In genomic region chr2:45089554-45090261, GRCh38 we compare ENCODE assay signal across 33 cellular contexts.
"Had no signal": no experiment of that assay in that cellular context is flagged by ENCODE, and none has a peak within 500 bp of the region (broad histone marks: within the 10 kb centered on the region; RNA-seq: fewer than 3 reads in every experiment).

No MANE protein-coding gene starts in this region.

- H3K27ac Mint-ChIP-seq: activated CD4-positive, alpha-beta memory T cell treated with anti-CD3 and anti-CD28 coated beads for 36 hours; activated CD4-positive, alpha-beta T cell treated with anti-CD3 and anti-CD28 coated beads for 36 hours; activated CD4-positive, alpha-beta T cell treated with anti-CD3 and anti-CD28 coated beads, Interleukin-2, amount 10 ng/mL, durations not matched to agents 24 days and 14 days; activated CD8-positive, alpha-beta memory T cell treated with anti-CD3 and anti-CD28 coated beads, Interleukin-2, amount 10 ng/mL, durations not matched to agents 7 days and 5 days; activated CD8-positive, alpha-beta T cell treated with anti-CD3 and anti-CD28 coated beads, Interleukin-2, amount 10 ng/mL, durations not matched to agents 7 days and 5 days; activated naive CD4-positive, alpha-beta T cell treated with anti-CD3 and anti-CD28 coated beads, Interleukin-2, amount 10 ng/mL, durations not matched to agents 7 days and 5 days; activated naive CD4-positive, alpha-beta T cell treated with anti-CD3 and anti-CD28 coated beads, Interleukin-2, amount 50 U/mL, for 72 hours; activated naive CD8-positive, alpha-beta T cell treated with anti-CD3 and anti-CD28 coated beads, Interleukin-2, amount 10 ng/mL, durations not matched to agents 7 days and 5 days; activated T-helper 1 cell treated with anti-CD3 and anti-CD28 coated beads, Interleukin-12 subunit alpha, Interleukin-12 subunit beta, Interleukin-2, Interleukin-4 antibody, amounts not matched to agents 30 ng/mL and 10 ng/mL and 1 ng/mL, durations not matched to agents 14 hours and 24 hours and 36 hours; activated T-helper 2 cell treated with anti-CD3 and anti-CD28 coated beads, Interferon-gamma antibody, Interleukin-2, Interleukin-4, amounts not matched to agents 10 μg/mL and 5 μg/mL and 100 μg/mL, durations not matched to agents 14 hours and 24 hours and 36 hours; brain; T-helper 17 cell; T-helper 2 cell treated with Interferon-gamma antibody and Interleukin-4, amounts not matched to agents 5 μg/mL and 100 μg/mL, for 36 hours had no signal

- DNase-seq: activated CD4-positive, alpha-beta memory T cell treated with anti-CD3 and anti-CD28 coated beads for 36 hours; activated CD4-positive, alpha-beta T cell treated with anti-CD3 and anti-CD28 coated beads for 36 hours; activated CD4-positive, alpha-beta T cell treated with anti-CD3 and anti-CD28 coated beads, Interleukin-2, amount 10 ng/mL, durations not matched to agents 24 days and 14 days; activated CD4-positive, CD25-positive, alpha-beta regulatory T cell; activated CD4-positive, CD25-positive, alpha-beta regulatory T cell treated with anti-CD3 and anti-CD28 coated beads, Interleukin-2, amount 50 U/mL, for 72 hours; activated CD8-positive, alpha-beta memory T cell treated with anti-CD3 and anti-CD28 coated beads, Interleukin-2, amount 10 ng/mL, durations not matched to agents 7 days and 5 days; activated CD8-positive, alpha-beta memory T cell treated with anti-CD3 and anti-CD28 coated beads, Interleukin-2, amount 50 U/mL, for 4 hours; activated CD8-positive, alpha-beta T cell treated with anti-CD3 and anti-CD28 coated beads, Interleukin-2, amount 10 ng/mL, durations not matched to agents 7 days and 5 days; activated gamma-delta T cell; activated naive CD4-positive, alpha-beta T cell; activated naive CD4-positive, alpha-beta T cell treated with anti-CD3 and anti-CD28 coated beads, Interleukin-2, amount 10 ng/mL, durations not matched to agents 7 days and 5 days; activated naive CD8-positive, alpha-beta T cell treated with anti-CD3 and anti-CD28 coated beads, Interleukin-2, amount 10 ng/mL, durations not matched to agents 7 days and 5 days; activated T-cell treated with anti-CD3 and anti-CD28 coated beads, Interleukin-2, amount 50 U/mL, for 1 hour; activated T-cell treated with anti-CD3 and anti-CD28 coated beads, Interleukin-2, amount 50 U/mL, for 48 hours; central memory CD4-positive, alpha-beta T cell; cerebellar nuclear complex; colonic mucosa; effector CD8-positive, alpha-beta T cell; foreskin keratinocyte; gastrocnemius medialis; heart right ventricle; T-helper 17 cell; T1000 had no signal

- H3K27ac ChIP-seq: ascending aorta, breast epithelium, cardiac muscle cell, colonic mucosa, epithelial cell of prostate, foreskin keratinocyte, gastrocnemius medialis, heart right ventricle, hepatocyte had no signal

- H3K27me3 ChIP-seq: ascending aorta, cardiac muscle cell, colonic mucosa, gastrocnemius medialis had no signal

- H3K79me2 ChIP-seq: hepatocyte had no signal

- H2AFZ ChIP-seq: hepatocyte had no signal

- H3K9me3 ChIP-seq: ascending aorta, breast epithelium, colonic mucosa, gastrocnemius medialis, heart right ventricle had no signal

- H3K36me3 ChIP-seq: ascending aorta, breast epithelium, cardiac muscle cell, colonic mucosa, gastrocnemius medialis, heart right ventricle had no signal

- H3K4me1 Mint-ChIP-seq: activated CD4-positive, alpha-beta T cell treated with anti-CD3 and anti-CD28 coated beads for 36 hours; activated CD4-positive, alpha-beta T cell treated with anti-CD3 and anti-CD28 coated beads, Interleukin-2, amount 10 ng/mL, durations not matched to agents 24 days and 14 days; activated CD8-positive, alpha-beta memory T cell treated with anti-CD3 and anti-CD28 coated beads, Interleukin-2, amount 10 ng/mL, durations not matched to agents 7 days and 5 days; activated naive CD4-positive, alpha-beta T cell treated with anti-CD3 and anti-CD28 coated beads, Interleukin-2, amount 10 ng/mL, durations not matched to agents 7 days and 5 days; activated naive CD8-positive, alpha-beta T cell treated with anti-CD3 and anti-CD28 coated beads, Interleukin-2, amount 10 ng/mL, durations not matched to agents 7 days and 5 days; brain; T-helper 17 cell had no signal

- ATAC-seq: activated CD4-positive, alpha-beta T cell treated with anti-CD3 and anti-CD28 coated beads for 36 hours; activated CD8-positive, alpha-beta memory T cell treated with anti-CD3 and anti-CD28 coated beads, Interleukin-2, amount 10 ng/mL, durations not matched to agents 7 days and 5 days; activated CD8-positive, alpha-beta T cell treated with anti-CD3 and anti-CD28 coated beads, Interleukin-2, amount 10 ng/mL, durations not matched to agents 7 days and 5 days; activated naive CD4-positive, alpha-beta T cell treated with anti-CD3 and anti-CD28 coated beads, Interleukin-2, amount 50 U/mL, for 72 hours; foreskin keratinocyte; gastrocnemius medialis; heart right ventricle; T-helper 17 cell had no signal

- H3K9me3 Mint-ChIP-seq: activated CD4-positive, alpha-beta T cell treated with anti-CD3 and anti-CD28 coated beads, Interleukin-2, amount 10 ng/mL, durations not matched to agents 24 days and 14 days; activated naive CD4-positive, alpha-beta T cell treated with anti-CD3 and anti-CD28 coated beads, Interleukin-2, amount 10 ng/mL, durations not matched to agents 7 days and 5 days; activated naive CD4-positive, alpha-beta T cell treated with anti-CD3 and anti-CD28 coated beads, Interleukin-2, amount 50 U/mL, for 72 hours; activated naive CD8-positive, alpha-beta T cell treated with anti-CD3 and anti-CD28 coated beads, Interleukin-2, amount 10 ng/mL, durations not matched to agents 7 days and 5 days; activated T-helper 1 cell treated with anti-CD3 and anti-CD28 coated beads, Interleukin-12 subunit alpha, Interleukin-12 subunit beta, Interleukin-2, Interleukin-4 antibody, amounts not matched to agents 30 ng/mL and 10 ng/mL and 1 ng/mL, durations not matched to agents 14 hours and 24 hours and 36 hours; activated T-helper 2 cell treated with anti-CD3 and anti-CD28 coated beads, Interferon-gamma antibody, Interleukin-2, Interleukin-4, amounts not matched to agents 10 μg/mL and 5 μg/mL and 100 μg/mL, durations not matched to agents 14 hours and 24 hours and 36 hours; T-helper 2 cell treated with Interferon-gamma antibody and Interleukin-4, amounts not matched to agents 5 μg/mL and 100 μg/mL, for 36 hours had no signal

- H3K4me3 ChIP-seq: ascending aorta, breast epithelium, cardiac muscle cell, colonic mucosa, gastrocnemius medialis, heart right ventricle, hepatocyte had no signal

- H3K4me3 Mint-ChIP-seq: activated CD4-positive, alpha-beta memory T cell treated with anti-CD3 and anti-CD28 coated beads for 36 hours; activated CD4-positive, alpha-beta T cell treated with anti-CD3 and anti-CD28 coated beads for 36 hours; activated CD4-positive, alpha-beta T cell treated with anti-CD3 and anti-CD28 coated beads, Interleukin-2, amount 10 ng/mL, durations not matched to agents 24 days and 14 days; activated CD8-positive, alpha-beta memory T cell treated with anti-CD3 and anti-CD28 coated beads, Interleukin-2, amount 10 ng/mL, durations not matched to agents 7 days and 5 days; activated CD8-positive, alpha-beta T cell treated with anti-CD3 and anti-CD28 coated beads, Interleukin-2, amount 10 ng/mL, durations not matched to agents 7 days and 5 days; activated naive CD4-positive, alpha-beta T cell treated with anti-CD3 and anti-CD28 coated beads, Interleukin-2, amount 10 ng/mL, durations not matched to agents 7 days and 5 days; activated naive CD8-positive, alpha-beta T cell treated with anti-CD3 and anti-CD28 coated beads, Interleukin-2, amount 10 ng/mL, durations not matched to agents 7 days and 5 days; activated T-helper 1 cell treated with anti-CD3 and anti-CD28 coated beads, Interleukin-12 subunit alpha, Interleukin-12 subunit beta, Interleukin-2, Interleukin-4 antibody, amounts not matched to agents 30 ng/mL and 10 ng/mL and 1 ng/mL, durations not matched to agents 14 hours and 24 hours and 36 hours; brain; T-helper 17 cell; T-helper 2 cell treated with Interferon-gamma antibody and Interleukin-4, amounts not matched to agents 5 μg/mL and 100 μg/mL, for 36 hours had no signal

- H3K36me3 Mint-ChIP-seq: activated CD4-positive, alpha-beta memory T cell treated with anti-CD3 and anti-CD28 coated beads for 36 hours; activated CD8-positive, alpha-beta memory T cell treated with anti-CD3 and anti-CD28 coated beads, Interleukin-2, amount 10 ng/mL, durations not matched to agents 7 days and 5 days; activated naive CD4-positive, alpha-beta T cell treated with anti-CD3 and anti-CD28 coated beads, Interleukin-2, amount 10 ng/mL, durations not matched to agents 7 days and 5 days; activated naive CD4-positive, alpha-beta T cell treated with anti-CD3 and anti-CD28 coated beads, Interleukin-2, amount 50 U/mL, for 72 hours; activated naive CD8-positive, alpha-beta T cell treated with anti-CD3 and anti-CD28 coated beads, Interleukin-2, amount 10 ng/mL, durations not matched to agents 7 days and 5 days; brain had no signal

- H3K4me2 ChIP-seq: hepatocyte had no signal

- H3K4me1 ChIP-seq: ascending aorta, breast epithelium, colonic mucosa, foreskin keratinocyte, gastrocnemius medialis, heart right ventricle had no signal
